ENCODE assay signal across 8 cellular contexts in genomic region chr5:159100022-159100927, GRCh38. TPM values are rescaled to one million over a fixed set of nuclear protein-coding genes. Genes with fewer than 3 reads are reported as not detected.
A peak's percentile ranks its signal among the peaks of the same experiment; 100 is the strongest.
DNase-seq lines count a peak whose midpoint lies in the region; ATAC-seq and TF ChIP-seq lines count a peak whose summit lies in the region.

No MANE protein-coding gene starts in this region.

- peak overlapping the region; percentile 76 for H3K27ac ChIP-seq in fibroblast of lung (ENCODE audit: insufficient read depth, low read length)

- H4K20me1 ChIP-seq in fibroblast of lung (ENCODE audit: control insufficient read depth, extremely low read depth, insufficient read depth, low read length), result no peaks in the 10 kb centered on the region

- peaks cover 94 to 98% (median 96%) of the 10 kb centered on the region in 3 donors for H3K27me3 Mint-ChIP-seq in CD14-positive monocyte (ENCODE audit: low read depth in 3 of 3)
- H3K27me3 Mint-ChIP-seq in activated T-cell treated with anti-CD3 and anti-CD28 coated beads, Interleukin-2, amount 50 U/mL, for 72 hours (ENCODE audit: low read depth), result peaks cover 80% of the 10 kb centered on the region
- peaks cover 76 to 92% of the 10 kb centered on the region in 2 donors for H3K27me3 Mint-ChIP-seq in natural killer cell (ENCODE audit: low read depth in 2 of 2)
- H3K27me3 Mint-ChIP-seq in stimulated activated memory B cell treated with anti-CD40 and anti-IgM and Interleukin-4, amounts not matched to agents 10 μg/mL and 1 μg/mL and 100 μg/mL, for 72 hours, result no peaks in the 10 kb centered on the region

- H3K27me3 ChIP-seq in fibroblast of lung (ENCODE audit: control insufficient read depth, insufficient read depth, low read length), result peaks cover 11% of the 10 kb centered on the region

- no peaks in the 10 kb centered on the region for H3K36me3 ChIP-seq in fibroblast of lung (ENCODE audit: control insufficient read depth, insufficient read depth, low read length)

- H3K4me2 ChIP-seq in fibroblast of lung (ENCODE audit: extremely low read depth, insufficient read depth, low read length), result peak overlapping the region; percentile 66

- no peaks in the 10 kb centered on the region for H3K9me3 ChIP-seq in fibroblast of lung (ENCODE audit: control insufficient read depth, insufficient read depth, low read depth, low read length)

- H3K4me3 Mint-ChIP-seq in CD14-positive monocyte (peak overlapping the region; percentile 79 to 96), natural killer cell (peak overlapping the region; percentile 92)
- H3K4me3 Mint-ChIP-seq in activated T-cell treated with anti-CD3 and anti-CD28 coated beads, Interleukin-2, amount 50 U/mL, for 72 hours, result peak overlapping the region; percentile 95 to 98
- H3K4me3 Mint-ChIP-seq in stimulated activated memory B cell treated with anti-CD40 and anti-IgM and Interleukin-4, amounts not matched to agents 10 μg/mL and 1 μg/mL and 100 μg/mL, for 72 hours, result peak overlapping the region; percentile 95

- intact Hi-C loops in CD14-positive monocyte (cut with micrococcal nuclease) (no loop called here), natural killer cell (cut with micrococcal nuclease) (loop anchor here (10.0 kb wide), 1 partner anchor 925 kb away; no protein-coding TSS in a partner anchor)

- H3K9ac ChIP-seq in fibroblast of lung (ENCODE audit: insufficient read depth, low read length), result peak overlapping the region; percentile 82

- DNase-seq in CD14-positive monocyte (ENCODE audit: low spot score) (peak; percentile 78), NOMO-1 (lab: John Stamatoyannopoulos, UW; ENCODE audit: unreplicated experiment in 2 of 2) (peak; percentile 83 to 88), fibroblast of lung (ENCODE audit: low read depth in 2 of 2) (peak; percentile 88 to 97), natural killer cell (peak; percentile 73)
- peak; percentile 85 to 90 for DNase-seq in activated T-cell treated with anti-CD3 and anti-CD28 coated beads, Interleukin-2, amount 50 U/mL, for 72 hours

- H3K79me2 ChIP-seq in fibroblast of lung (ENCODE audit: control insufficient read depth, insufficient read depth, low read length), result peaks cover 43% of the 10 kb centered on the region

- H3K4me1 ChIP-seq in fibroblast of lung (ENCODE audit: control insufficient read depth, extremely low read depth, insufficient read depth, low read length), result peaks cover 4% of the 10 kb centered on the region

- ATAC-seq in GM19397 (IDR thresholded peaks at IDR 0.05; ENCODE audit: unreplicated experiment), result peak; percentile 57
- ATAC-seq in HG03521 (IDR thresholded peaks at IDR 0.05; ENCODE audit: unreplicated experiment), result peak; percentile 64
- ATAC-seq in activated T-cell treated with anti-CD3 and anti-CD28 coated beads, Interleukin-2, amount 50 U/mL, for 72 hours (replicated peaks in 1 of 2), result peak; percentile 82 to 87
- ATAC-seq in natural killer cell, result peak; percentile 82 to 89 (median 87)
- peak; percentile 83 for ATAC-seq in stimulated activated memory B cell treated with anti-CD40 and anti-IgM and Interleukin-4, amounts not matched to agents 10 μg/mL and 1 μg/mL and 100 μg/mL, for 72 hours

- H3K36me3 Mint-ChIP-seq in CD14-positive monocyte (peaks cover 3 to 17% of the 10 kb centered on the region in 2 donors), natural killer cell (peaks cover 6% of the 10 kb centered on the region)
- H3K36me3 Mint-ChIP-seq in activated T-cell treated with anti-CD3 and anti-CD28 coated beads, Interleukin-2, amount 50 U/mL, for 72 hours (ENCODE audit: insufficient read depth in 2 of 2), result no peaks in the 10 kb centered on the region
- peaks cover 40% of the 10 kb centered on the region for H3K36me3 Mint-ChIP-seq in stimulated activated memory B cell treated with anti-CD40 and anti-IgM and Interleukin-4, amounts not matched to agents 10 μg/mL and 1 μg/mL and 100 μg/mL, for 72 hours

- TF ChIP-seq CTCF in CD14-positive monocyte (IDR thresholded peaks at IDR 0.05) (no peak), fibroblast of lung (conservative IDR thresholded peaks at IDR 0.05 in 1 of 2, IDR thresholded peaks at IDR 0.05 in 1 of 2; ENCODE audit: low read depth in 1 of 2, low read length in 2 of 2) (peak in 1 of 2 donors; percentile 11), natural killer cell (IDR thresholded peaks at IDR 0.05) (no peak)

- H3K4me3 ChIP-seq in fibroblast of lung (replicated peaks in 1 of 4; ENCODE audit: control extremely low read depth in 1 of 4, insufficient read depth in 1 of 4, low read depth in 3 of 4, low read length in 4 of 4), result peak overlapping the region; percentile 39 to 84 (median 72)

- H3K4me1 Mint-ChIP-seq in CD14-positive monocyte (peaks cover 56% of the 10 kb centered on the region), natural killer cell (peaks cover 32 to 40% of the 10 kb centered on the region in 2 donors)
- H3K4me1 Mint-ChIP-seq in activated T-cell treated with anti-CD3 and anti-CD28 coated beads, Interleukin-2, amount 50 U/mL, for 72 hours (ENCODE audit: low read depth), result peaks cover 35% of the 10 kb centered on the region
- peaks cover 78% of the 10 kb centered on the region for H3K4me1 Mint-ChIP-seq in stimulated activated memory B cell treated with anti-CD40 and anti-IgM and Interleukin-4, amounts not matched to agents 10 μg/mL and 1 μg/mL and 100 μg/mL, for 72 hours

- H3K9me3 Mint-ChIP-seq in CD14-positive monocyte (peaks cover 3 to 47% (median 28%) of the 10 kb centered on the region in 7 donors), natural killer cell (no peaks in the 10 kb centered on the region)
- H3K9me3 Mint-ChIP-seq in activated T-cell treated with anti-CD3 and anti-CD28 coated beads, Interleukin-2, amount 50 U/mL, for 72 hours, result no peaks in the 10 kb centered on the region
- no peaks in the 10 kb centered on the region for H3K9me3 Mint-ChIP-seq in stimulated activated memory B cell treated with anti-CD40 and anti-IgM and Interleukin-4, amounts not matched to agents 10 μg/mL and 1 μg/mL and 100 μg/mL, for 72 hours

- H3K27ac Mint-ChIP-seq in CD14-positive monocyte (peak overlapping the region in 4 of 7 donors; percentile 37 to 80 (median 62)), natural killer cell (peak overlapping the region; percentile 50 to 70)
- H3K27ac Mint-ChIP-seq in activated T-cell treated with anti-CD3 and anti-CD28 coated beads, Interleukin-2, amount 50 U/mL, for 72 hours, result no peak overlapping the region
- H3K27ac Mint-ChIP-seq in stimulated activated memory B cell treated with anti-CD40 and anti-IgM and Interleukin-4, amounts not matched to agents 10 μg/mL and 1 μg/mL and 100 μg/mL, for 72 hours, result peak overlapping the region; percentile 98

- H2AFZ ChIP-seq in fibroblast of lung (ENCODE audit: low read length), result peak overlapping the region; percentile 28

RNA-seq across cellular contexts. Expression of gene EBF1, which starts 0.6 kb away (rescaled TPM):
- polyA plus RNA-seq in CD14-positive monocyte (not detected), fibroblast of lung (2.6 and 18.3 TPM in 2 replicates)
- total RNA-seq in activated T-cell treated with anti-CD3 and anti-CD28 coated beads, Interleukin-2, amount 50 U/mL, for 72 hours, result 1 to 10 TPM; 1.3 to 1.4 TPM
- total RNA-seq in fibroblast of lung (0.99 and 2.1 TPM in 2 replicates), natural killer cell (1 to 10 TPM in 1 of 3 donors, under 1 TPM in 2; 0.29 to 1.5 (median 0.35) TPM)
- polyA plus RNA-seq in fibroblast of lung (2012), result 1.9 and 19.2 TPM in 2 replicates
- 13.0 and 97.7 TPM in 2 replicates for polyA minus RNA-seq in fibroblast of lung (ENCODE audit: low replicate concordance)

Comparison
In these comparisons a context has a peak if more than half of its experiments do, and no peak if none do; other contexts are left out.
1. Peak in every context shown above with its lines: DNase-seq, ATAC-seq, H3K4me3 ChIP-seq and H3K27ac ChIP-seq.